In genomic region chr7:77696643-77697534, GRCh38 we compare ENCODE assay signal across 8 cellular contexts. TPM values are rescaled to one million over a fixed set of nuclear protein-coding genes. Genes with fewer than 3 reads are reported as not detected.
A peak's percentile ranks its signal among the peaks of the same experiment; 100 is the strongest.
DNase-seq lines count a peak whose midpoint lies in the region; ATAC-seq and TF ChIP-seq lines count a peak whose summit lies in the region.

No MANE protein-coding gene starts in this region.

- BruUV-seq in Panc1 (replicated peaks; lab: Mats Ljungman, UMichigan), result no TSS peak

- H2AFZ ChIP-seq in neural cell (ENCODE audit: low read depth, low read length), result peak overlapping the region; percentile 78

- H3K27me3 ChIP-seq in CD8-positive, alpha-beta memory T cell (ENCODE audit: insufficient read depth, low read length, poor library complexity, severe bottlenecking), result no peaks in the 10 kb centered on the region
- H3K27me3 ChIP-seq in Panc1 (ENCODE audit: control insufficient read depth, insufficient read depth, low read length) (no peaks in the 10 kb centered on the region), neural cell (ENCODE audit: insufficient read depth, low read depth, low read length) (no peaks in the 10 kb centered on the region), subcutaneous abdominal adipose tissue (ENCODE audit: control insufficient read depth in 5 of 5, insufficient read depth in 4 of 5, low read length in 5 of 5) (no peaks in the 10 kb centered on the region)

- H3K4me3 Mint-ChIP-seq in CD8-positive, alpha-beta memory T cell, result peak overlapping the region; percentile 96 to 99 (median 98)

- peak overlapping the region; percentile 95 for H3K4me2 ChIP-seq in neural cell (ENCODE audit: low read length)

- peak overlapping the region; percentile 92 for H3K27ac ChIP-seq in CD8-positive, alpha-beta memory T cell (ENCODE audit: low read depth, low read length)
- H3K27ac ChIP-seq in Panc1 (ENCODE audit: low read length), result peak overlapping the region; percentile 98
- H3K27ac ChIP-seq in neural cell (ENCODE audit: low read length), result peak overlapping the region; percentile 94
- peak overlapping the region; percentile 96 for H3K27ac ChIP-seq in subcutaneous abdominal adipose tissue (ENCODE audit: low read depth, low read length)

- H3F3A ChIP-seq in neural cell (ENCODE audit: insufficient read depth, low read length, poor library complexity, severe bottlenecking), result no peaks in the 10 kb centered on the region

- ATAC-seq in GM21367 (IDR thresholded peaks at IDR 0.05; ENCODE audit: unreplicated experiment), result peak; percentile 11
- ATAC-seq in Panc1, result peak; percentile 72

- POLR2A ChIA-PET in CD8-positive, alpha-beta memory T cell (lab: Charles Lee), result interaction anchor here (0.6 to 1.1 kb wide), 4 partner anchors 12 to 324 kb away, joined by 3 to 4 read pairs (median 4); partner anchors contain the start of genes PHTF2 and TMEM60
- POLR2A ChIA-PET in Panc1 (lab: Charles Lee), result no interaction called here

- intact Hi-C loops in Panc1 (cut with micrococcal nuclease; ENCODE audit: unreplicated experiment), result no loop called here

- peaks cover 30% of the 10 kb centered on the region for H3K4me1 ChIP-seq in CD8-positive, alpha-beta memory T cell (ENCODE audit: insufficient read depth, low read length)
- H3K4me1 ChIP-seq in Panc1 (ENCODE audit: control insufficient read depth, insufficient read depth, low read length), result peaks cover 19% of the 10 kb centered on the region
- peaks cover 0 to 33% (median 30%) of the 10 kb centered on the region in 5 donors for H3K4me1 ChIP-seq in subcutaneous abdominal adipose tissue (ENCODE audit: control insufficient read depth in 5 of 5, insufficient read depth in 5 of 5, low read length in 5 of 5)

- peak in 4 of 5 donors; percentile 35 to 71 (median 42) for DNase-seq in CD8-positive, alpha-beta memory T cell
- DNase-seq in HT1080 (ENCODE audit: low read depth), result peak; percentile 49
- no peak for DNase-seq in Panc1 (ENCODE audit: low read depth, low spot score)
- DNase-seq in activated T-helper 1 cell treated with anti-CD3 and anti-CD28 coated beads, Interleukin-2, amount 50 U/mL, for 16 hours (ENCODE audit: low read depth in 1 of 2, low spot score in 1 of 2), result peak; percentile 27 to 40
- DNase-seq in fibroblast of villous mesenchyme (ENCODE audit: low read depth), result peak; percentile 51

- peak overlapping the region; percentile 99 for H3K4me3 ChIP-seq in CD8-positive, alpha-beta memory T cell (ENCODE audit: low read length)
- peak overlapping the region; percentile 99 for H3K4me3 ChIP-seq in Panc1 (ENCODE audit: low read depth in 2 of 2, low read length in 2 of 2)
- H3K4me3 ChIP-seq in fibroblast of villous mesenchyme (ENCODE audit: low read depth, low read length), result peak overlapping the region; percentile 73
- peak overlapping the region; percentile 77 for H3K4me3 ChIP-seq in neural cell (ENCODE audit: low read length)
- peak overlapping the region; percentile 87 to 100 (median 100) for H3K4me3 ChIP-seq in subcutaneous abdominal adipose tissue (ENCODE audit: low read depth in 1 of 5, low read length in 5 of 5)

- peaks cover 60% of the 10 kb centered on the region for H3K79me2 ChIP-seq in neural cell (replicated peaks; ENCODE audit: insufficient read depth, low read length)

- in situ Hi-C loops in Panc1 (cut with HindIII; ENCODE audit: low pct_unique_long_range_greater_than_20kb, low sequenced_read_pairs), result no loop called here

- TF ChIP-seq RAD21 in neural cell (conservative IDR thresholded peaks at IDR 0.05), result no peak

- H3K27ac Mint-ChIP-seq in CD8-positive, alpha-beta memory T cell, result peak overlapping the region; percentile 85 to 99 (median 96)

- peaks cover 48 to 72% (median 68%) of the 10 kb centered on the region in 3 donors for H3K4me1 Mint-ChIP-seq in CD8-positive, alpha-beta memory T cell

- H3K9ac ChIP-seq in neural cell (ENCODE audit: low read length) (peak overlapping the region; percentile 91), subcutaneous abdominal adipose tissue (ENCODE audit: low read length in 5 of 5) (peak overlapping the region; percentile 89 to 94 (median 93))

- H3K36me3 ChIP-seq in CD8-positive, alpha-beta memory T cell (ENCODE audit: insufficient read depth, low read length), result no peaks in the 10 kb centered on the region
- H3K36me3 ChIP-seq in Panc1 (ENCODE audit: control insufficient read depth, insufficient read depth, low read length) (peaks cover 3% of the 10 kb centered on the region; the same call in 1 of the 2 replicates), neural cell (ENCODE audit: insufficient read depth, low read length) (no peaks in the 10 kb centered on the region), subcutaneous abdominal adipose tissue (ENCODE audit: control insufficient read depth in 5 of 5, insufficient read depth in 5 of 5, low read length in 5 of 5) (no peaks in the 10 kb centered on the region)

- H3K9me3 Mint-ChIP-seq in CD8-positive, alpha-beta memory T cell, result no peaks in the 10 kb centered on the region

- no peaks in the 10 kb centered on the region for H3K27me3 Mint-ChIP-seq in CD8-positive, alpha-beta memory T cell

- TF ChIP-seq EP300 in neural cell (conservative IDR thresholded peaks at IDR 0.05; ENCODE audit: poor library complexity, severe bottlenecking), result no peak

- TF ChIP-seq CTCF in Panc1 (IDR thresholded peaks at IDR 0.05), result no peak
- no peak for TF ChIP-seq CTCF in fibroblast of villous mesenchyme (IDR thresholded peaks at IDR 0.05; ENCODE audit: insufficient read depth, low read depth, low read length)
- TF ChIP-seq CTCF in neural cell (IDR thresholded peaks at IDR 0.05; ENCODE audit: poor library complexity, severe bottlenecking), result peak; percentile 51

- CTCF ChIA-PET in CD8-positive, alpha-beta memory T cell (lab: Charles Lee), result interaction anchor here (0.8 to 3.1 kb wide), 14 partner anchors 9 to 321 kb away, joined by 3 to 15 read pairs (median 4); no protein-coding TSS in a partner anchor
- CTCF ChIA-PET in Panc1 (lab: Charles Lee), result no interaction called here

- no peaks in the 10 kb centered on the region for H4K20me1 ChIP-seq in neural cell (ENCODE audit: insufficient read depth)

- H3K9me3 ChIP-seq in CD8-positive, alpha-beta memory T cell (ENCODE audit: low read length), result no peaks in the 10 kb centered on the region
- H3K9me3 ChIP-seq in Panc1 (ENCODE audit: control insufficient read depth, insufficient read depth, low read depth, low read length) (no peaks in the 10 kb centered on the region), neural cell (ENCODE audit: low read length) (no peaks in the 10 kb centered on the region), subcutaneous abdominal adipose tissue (ENCODE audit: control insufficient read depth in 5 of 5, low read length in 5 of 5) (no peaks in the 10 kb centered on the region)

- peaks cover 0 to 26% (median 7%) of the 10 kb centered on the region in 3 donors for H3K36me3 Mint-ChIP-seq in CD8-positive, alpha-beta memory T cell

- H3K9me2 ChIP-seq in neural cell (ENCODE audit: insufficient read depth, low read length), result no peaks in the 10 kb centered on the region

TF ChIP-seq in neural cell, 6 proteins besides CTCF, POLR2A, EP300 and RAD21:
- peak; percentile 28 for TF ChIP-seq REST (IDR thresholded peaks at IDR 0.05; ENCODE audit: borderline replicate concordance)
- no peak for TF ChIP-seq EZH2 (IDR thresholded peaks at IDR 0.05; ENCODE audit: borderline replicate concordance, insufficient read depth, low read length, poor library complexity, severe bottlenecking)
- no peak for TF ChIP-seq MXI1 (conservative IDR thresholded peaks at IDR 0.05; ENCODE audit: poor library complexity, severe bottlenecking)
- peak; percentile 1 for TF ChIP-seq POLR2AphosphoS5 (IDR thresholded peaks at IDR 0.05)
- no peak for TF ChIP-seq SMC3 (conservative IDR thresholded peaks at IDR 0.05; ENCODE audit: poor library complexity)
- peak; percentile 2 for TF ChIP-seq TAF1 (IDR thresholded peaks at IDR 0.05; ENCODE audit: low read depth)

RNA-seq across cellular contexts. Expression of gene RSBN1L, which starts 0.6 kb away (rescaled TPM):
- 10 to 100 TPM; 23.4 to 24.5 TPM for total RNA-seq in CD8-positive, alpha-beta memory T cell
- 9.6 TPM for polyA plus RNA-seq in CD8-positive, alpha-beta memory T cell
- 16.5 and 17.8 TPM in 2 replicates for total RNA-seq in HT1080 (2014; rRNA removed; shearing (Covaris generic))
- 12.0 and 15.6 TPM in 2 replicates for polyA plus RNA-seq in HT1080 (2015; cell fraction: cytosol; rRNA removed)
- polyA plus RNA-seq in HT1080 (2015; cell fraction: nucleus; rRNA removed), result 26.3 and 29.7 TPM in 2 replicates
- total RNA-seq in Panc1 (2021; ENCODE audit: unreplicated experiment) (18.0 TPM), fibroblast of villous mesenchyme (20.6 and 25.0 TPM in 2 replicates)
- 13.9 TPM for polyA plus RNA-seq in Panc1 (2012; ENCODE audit: insufficient read length)
- polyA plus RNA-seq in neural cell, result 24.7 and 29.1 TPM in 2 replicates
- 58.0 and 64.0 TPM in 2 replicates for polyA minus RNA-seq in neural cell
